8 cellular contexts compared by ENCODE assay signal in the genomic region with DNA sequence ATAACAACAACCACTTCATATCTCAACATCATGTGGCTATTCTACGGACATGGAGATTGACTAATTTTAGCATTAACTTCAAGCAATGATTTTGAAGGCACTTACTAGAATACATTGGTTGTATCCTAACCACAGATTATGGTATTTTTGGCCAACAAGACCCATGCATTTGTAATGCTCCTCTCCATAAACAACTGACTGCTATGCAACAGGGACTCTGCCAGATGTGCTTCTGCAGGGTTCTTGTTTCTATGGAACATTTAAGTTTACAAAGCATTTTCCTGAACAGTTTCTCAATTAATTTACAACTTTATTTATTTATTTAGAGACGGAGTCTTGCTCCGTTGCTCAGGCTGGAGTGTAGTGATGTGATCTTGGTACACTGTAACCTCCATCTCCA.
"Had no signal": no experiment of that assay in that cellular context is flagged by ENCODE, and none has a peak within 500 bp of the region (broad histone marks: within the 10 kb centered on the region; RNA-seq: fewer than 3 reads in every experiment).

No MANE protein-coding gene starts in this region.

- H3K27ac ChIP-seq: GM23248 had no signal

- H2AFZ ChIP-seq: GM23248 had no signal

- FAIRE-seq: HTR-8/SVneo had no signal

- ATAC-seq: HCT116 had no signal

- H3K9me3 ChIP-seq: HAP-1 had no signal

- H3K36me3 ChIP-seq: HAP-1 had no signal

- H3K4me3 ChIP-seq: GM23248, HAP-1 had no signal

- DNase-seq: GM23248, GOT3, H7, HFFc6, KBM-7 had no signal

- H3K9ac ChIP-seq: GM23248 had no signal
